Comparison of ENCODE assay signal across 1 cellular context in the genomic region with DNA sequence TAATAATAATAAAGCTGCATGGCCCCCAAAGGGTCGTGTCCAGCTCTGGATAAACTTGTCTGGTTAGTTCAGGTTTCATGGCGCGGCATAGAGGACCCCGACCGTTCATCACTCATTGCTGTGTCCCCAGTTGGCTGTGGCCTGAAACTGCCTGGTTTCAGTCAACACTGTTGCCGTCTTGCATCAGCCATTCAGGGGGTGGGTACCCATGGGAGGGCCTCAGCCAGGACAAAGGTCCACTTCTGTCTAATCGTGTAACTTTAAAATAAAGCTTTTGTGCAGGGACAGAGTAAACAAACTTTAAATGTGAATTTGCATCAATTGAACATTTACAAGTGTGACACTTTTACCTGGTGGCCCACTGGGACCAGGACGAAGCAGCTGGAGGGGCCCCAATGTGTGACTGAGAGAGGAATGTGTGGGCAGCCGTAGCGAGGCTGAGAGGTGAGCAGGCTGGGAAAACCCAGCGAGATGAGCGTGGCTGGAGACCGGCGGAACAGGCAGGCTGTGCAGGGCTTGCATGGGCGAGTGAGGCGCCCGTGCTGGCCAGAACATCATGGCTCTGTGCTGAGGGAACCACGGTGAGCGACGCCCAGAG.
TF ChIP-seq lines count a peak whose summit lies in the region.

No MANE protein-coding gene starts in this region.

TF ChIP-seq in HepG2, 621 proteins besides CTCF, POLR2A, EP300 and RAD21 (continued from another document and continues in another):
- TF ChIP-seq, protein P1, sequence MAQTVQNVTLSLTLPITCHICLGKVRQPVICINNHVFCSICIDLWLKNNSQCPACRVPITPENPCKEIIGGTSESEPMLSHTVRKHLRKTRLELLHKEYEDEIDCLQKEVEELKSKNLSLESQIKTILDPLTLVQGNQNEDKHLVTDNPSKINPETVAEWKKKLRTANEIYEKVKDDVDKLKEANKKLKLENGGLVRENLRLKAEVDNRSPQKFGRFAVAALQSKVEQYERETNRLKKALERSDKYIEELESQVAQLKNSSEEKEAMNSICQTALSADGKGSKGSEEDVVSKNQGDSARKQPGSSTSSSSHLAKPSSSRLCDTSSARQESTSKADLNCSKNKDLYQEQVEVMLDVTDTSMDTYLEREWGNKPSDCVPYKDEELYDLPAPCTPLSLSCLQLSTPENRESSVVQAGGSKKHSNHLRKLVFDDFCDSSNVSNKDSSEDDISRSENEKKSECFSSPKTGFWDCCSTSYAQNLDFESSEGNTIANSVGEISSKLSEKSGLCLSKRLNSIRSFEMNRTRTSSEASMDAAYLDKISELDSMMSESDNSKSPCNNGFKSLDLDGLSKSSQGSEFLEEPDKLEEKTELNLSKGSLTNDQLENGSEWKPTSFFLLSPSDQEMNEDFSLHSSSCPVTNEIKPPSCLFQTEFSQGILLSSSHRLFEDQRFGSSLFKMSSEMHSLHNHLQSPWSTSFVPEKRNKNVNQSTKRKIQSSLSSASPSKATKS (CRISPR knock-in tag; IDR thresholded peaks at IDR 0.05) = no peak
- TF ChIP-seq, protein P2, sequence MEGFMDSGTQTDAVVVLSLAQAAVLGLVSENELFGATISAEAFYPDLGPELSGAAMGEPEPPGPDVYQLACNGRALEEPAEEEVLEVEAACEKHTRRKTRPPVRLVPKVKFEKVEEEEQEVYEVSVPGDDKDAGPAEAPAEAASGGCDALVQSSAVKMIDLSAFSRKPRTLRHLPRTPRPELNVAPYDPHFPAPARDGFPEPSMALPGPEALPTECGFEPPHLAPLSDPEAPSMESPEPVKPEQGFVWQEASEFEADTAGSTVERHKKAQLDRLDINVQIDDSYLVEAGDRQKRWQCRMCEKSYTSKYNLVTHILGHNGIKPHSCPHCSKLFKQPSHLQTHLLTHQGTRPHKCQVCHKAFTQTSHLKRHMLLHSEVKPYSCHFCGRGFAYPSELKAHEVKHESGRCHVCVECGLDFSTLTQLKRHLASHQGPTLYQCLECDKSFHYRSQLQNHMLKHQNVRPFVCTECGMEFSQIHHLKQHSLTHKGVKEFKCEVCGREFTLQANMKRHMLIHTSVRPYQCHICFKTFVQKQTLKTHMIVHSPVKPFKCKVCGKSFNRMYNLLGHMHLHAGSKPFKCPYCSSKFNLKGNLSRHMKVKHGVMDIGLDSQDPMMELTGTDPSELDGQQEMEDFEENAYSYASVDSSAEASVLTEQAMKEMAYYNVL (CRISPR knock-in tag; IDR thresholded peaks at IDR 0.05; ENCODE audit: borderline replicate concordance) = peak; percentile 35; the same call in 1 of the 2 replicates
- TF ChIP-seq, protein P3, sequence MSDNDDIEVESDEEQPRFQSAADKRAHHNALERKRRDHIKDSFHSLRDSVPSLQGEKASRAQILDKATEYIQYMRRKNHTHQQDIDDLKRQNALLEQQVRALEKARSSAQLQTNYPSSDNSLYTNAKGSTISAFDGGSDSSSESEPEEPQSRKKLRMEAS (IDR thresholded peaks at IDR 0.05) = peak; percentile 94
- peak; percentile 98 for TF ChIP-seq GATAD2A (CRISPR knock-in tag; IDR thresholded peaks at IDR 0.05)
- TF ChIP-seq ZBTB21 (CRISPR knock-in tag; IDR thresholded peaks at IDR 0.05) = peak; percentile 39
- TF ChIP-seq, protein P4, sequence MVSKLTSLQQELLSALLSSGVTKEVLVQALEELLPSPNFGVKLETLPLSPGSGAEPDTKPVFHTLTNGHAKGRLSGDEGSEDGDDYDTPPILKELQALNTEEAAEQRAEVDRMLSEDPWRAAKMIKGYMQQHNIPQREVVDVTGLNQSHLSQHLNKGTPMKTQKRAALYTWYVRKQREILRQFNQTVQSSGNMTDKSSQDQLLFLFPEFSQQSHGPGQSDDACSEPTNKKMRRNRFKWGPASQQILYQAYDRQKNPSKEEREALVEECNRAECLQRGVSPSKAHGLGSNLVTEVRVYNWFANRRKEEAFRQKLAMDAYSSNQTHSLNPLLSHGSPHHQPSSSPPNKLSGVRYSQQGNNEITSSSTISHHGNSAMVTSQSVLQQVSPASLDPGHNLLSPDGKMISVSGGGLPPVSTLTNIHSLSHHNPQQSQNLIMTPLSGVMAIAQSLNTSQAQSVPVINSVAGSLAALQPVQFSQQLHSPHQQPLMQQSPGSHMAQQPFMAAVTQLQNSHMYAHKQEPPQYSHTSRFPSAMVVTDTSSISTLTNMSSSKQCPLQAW (CRISPR knock-in tag; IDR thresholded peaks at IDR 0.05) = peak; percentile 98
- TF ChIP-seq ONECUT2 (CRISPR knock-in tag; IDR thresholded peaks at IDR 0.05) = 0 out of 2 replicates have a peak, but pooled peaks have one; percentile 40
- peak; percentile 99 for TF ChIP-seq ZNF572 (CRISPR knock-in tag; IDR thresholded peaks at IDR 0.05)
- peak; percentile 82 for TF ChIP-seq POGZ (CRISPR knock-in tag; IDR thresholded peaks at IDR 0.05)
- peak; percentile 66 for TF ChIP-seq GATAD1 (CRISPR knock-in tag; IDR thresholded peaks at IDR 0.05)
- TF ChIP-seq, protein P5, sequence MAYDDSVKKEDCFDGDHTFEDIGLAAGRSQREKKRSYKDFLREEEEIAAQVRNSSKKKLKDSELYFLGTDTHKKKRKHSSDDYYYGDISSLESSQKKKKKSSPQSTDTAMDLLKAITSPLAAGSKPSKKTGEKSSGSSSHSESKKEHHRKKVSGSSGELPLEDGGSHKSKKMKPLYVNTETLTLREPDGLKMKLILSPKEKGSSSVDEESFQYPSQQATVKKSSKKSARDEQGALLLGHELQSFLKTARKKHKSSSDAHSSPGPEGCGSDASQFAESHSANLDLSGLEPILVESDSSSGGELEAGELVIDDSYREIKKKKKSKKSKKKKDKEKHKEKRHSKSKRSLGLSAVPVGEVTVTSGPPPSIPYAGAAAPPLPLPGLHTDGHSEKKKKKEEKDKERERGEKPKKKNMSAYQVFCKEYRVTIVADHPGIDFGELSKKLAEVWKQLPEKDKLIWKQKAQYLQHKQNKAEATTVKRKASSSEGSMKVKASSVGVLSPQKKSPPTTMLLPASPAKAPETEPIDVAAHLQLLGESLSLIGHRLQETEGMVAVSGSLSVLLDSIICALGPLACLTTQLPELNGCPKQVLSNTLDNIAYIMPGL (CRISPR knock-in tag; IDR thresholded peaks at IDR 0.05; ENCODE audit: borderline replicate concordance in 1 of 2, low read depth in 1 of 2) = peak in 1 of 2 experiments; percentile 58; a peak in 1 of 4 replicates
- 0 out of 2 replicates have a peak, but pooled peaks have one; percentile 22 for TF ChIP-seq RORA (CRISPR knock-in tag; IDR thresholded peaks at IDR 0.05)
- peak; percentile 83 for TF ChIP-seq ZNF773 (CRISPR knock-in tag; IDR thresholded peaks at IDR 0.05; ENCODE audit: borderline replicate concordance)
- TF ChIP-seq, protein P6, sequence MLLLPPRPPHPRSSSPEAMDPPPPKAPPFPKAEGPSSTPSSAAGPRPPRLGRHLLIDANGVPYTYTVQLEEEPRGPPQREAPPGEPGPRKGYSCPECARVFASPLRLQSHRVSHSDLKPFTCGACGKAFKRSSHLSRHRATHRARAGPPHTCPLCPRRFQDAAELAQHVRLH (CRISPR knock-in tag; IDR thresholded peaks at IDR 0.05; ENCODE audit: borderline replicate concordance, low read depth) = peak; percentile 97
- peak; percentile 61; the same call in 1 of the 2 replicates for TF ChIP-seq MEIS2 (CRISPR knock-in tag; IDR thresholded peaks at IDR 0.05)
- TF ChIP-seq, protein P7, sequence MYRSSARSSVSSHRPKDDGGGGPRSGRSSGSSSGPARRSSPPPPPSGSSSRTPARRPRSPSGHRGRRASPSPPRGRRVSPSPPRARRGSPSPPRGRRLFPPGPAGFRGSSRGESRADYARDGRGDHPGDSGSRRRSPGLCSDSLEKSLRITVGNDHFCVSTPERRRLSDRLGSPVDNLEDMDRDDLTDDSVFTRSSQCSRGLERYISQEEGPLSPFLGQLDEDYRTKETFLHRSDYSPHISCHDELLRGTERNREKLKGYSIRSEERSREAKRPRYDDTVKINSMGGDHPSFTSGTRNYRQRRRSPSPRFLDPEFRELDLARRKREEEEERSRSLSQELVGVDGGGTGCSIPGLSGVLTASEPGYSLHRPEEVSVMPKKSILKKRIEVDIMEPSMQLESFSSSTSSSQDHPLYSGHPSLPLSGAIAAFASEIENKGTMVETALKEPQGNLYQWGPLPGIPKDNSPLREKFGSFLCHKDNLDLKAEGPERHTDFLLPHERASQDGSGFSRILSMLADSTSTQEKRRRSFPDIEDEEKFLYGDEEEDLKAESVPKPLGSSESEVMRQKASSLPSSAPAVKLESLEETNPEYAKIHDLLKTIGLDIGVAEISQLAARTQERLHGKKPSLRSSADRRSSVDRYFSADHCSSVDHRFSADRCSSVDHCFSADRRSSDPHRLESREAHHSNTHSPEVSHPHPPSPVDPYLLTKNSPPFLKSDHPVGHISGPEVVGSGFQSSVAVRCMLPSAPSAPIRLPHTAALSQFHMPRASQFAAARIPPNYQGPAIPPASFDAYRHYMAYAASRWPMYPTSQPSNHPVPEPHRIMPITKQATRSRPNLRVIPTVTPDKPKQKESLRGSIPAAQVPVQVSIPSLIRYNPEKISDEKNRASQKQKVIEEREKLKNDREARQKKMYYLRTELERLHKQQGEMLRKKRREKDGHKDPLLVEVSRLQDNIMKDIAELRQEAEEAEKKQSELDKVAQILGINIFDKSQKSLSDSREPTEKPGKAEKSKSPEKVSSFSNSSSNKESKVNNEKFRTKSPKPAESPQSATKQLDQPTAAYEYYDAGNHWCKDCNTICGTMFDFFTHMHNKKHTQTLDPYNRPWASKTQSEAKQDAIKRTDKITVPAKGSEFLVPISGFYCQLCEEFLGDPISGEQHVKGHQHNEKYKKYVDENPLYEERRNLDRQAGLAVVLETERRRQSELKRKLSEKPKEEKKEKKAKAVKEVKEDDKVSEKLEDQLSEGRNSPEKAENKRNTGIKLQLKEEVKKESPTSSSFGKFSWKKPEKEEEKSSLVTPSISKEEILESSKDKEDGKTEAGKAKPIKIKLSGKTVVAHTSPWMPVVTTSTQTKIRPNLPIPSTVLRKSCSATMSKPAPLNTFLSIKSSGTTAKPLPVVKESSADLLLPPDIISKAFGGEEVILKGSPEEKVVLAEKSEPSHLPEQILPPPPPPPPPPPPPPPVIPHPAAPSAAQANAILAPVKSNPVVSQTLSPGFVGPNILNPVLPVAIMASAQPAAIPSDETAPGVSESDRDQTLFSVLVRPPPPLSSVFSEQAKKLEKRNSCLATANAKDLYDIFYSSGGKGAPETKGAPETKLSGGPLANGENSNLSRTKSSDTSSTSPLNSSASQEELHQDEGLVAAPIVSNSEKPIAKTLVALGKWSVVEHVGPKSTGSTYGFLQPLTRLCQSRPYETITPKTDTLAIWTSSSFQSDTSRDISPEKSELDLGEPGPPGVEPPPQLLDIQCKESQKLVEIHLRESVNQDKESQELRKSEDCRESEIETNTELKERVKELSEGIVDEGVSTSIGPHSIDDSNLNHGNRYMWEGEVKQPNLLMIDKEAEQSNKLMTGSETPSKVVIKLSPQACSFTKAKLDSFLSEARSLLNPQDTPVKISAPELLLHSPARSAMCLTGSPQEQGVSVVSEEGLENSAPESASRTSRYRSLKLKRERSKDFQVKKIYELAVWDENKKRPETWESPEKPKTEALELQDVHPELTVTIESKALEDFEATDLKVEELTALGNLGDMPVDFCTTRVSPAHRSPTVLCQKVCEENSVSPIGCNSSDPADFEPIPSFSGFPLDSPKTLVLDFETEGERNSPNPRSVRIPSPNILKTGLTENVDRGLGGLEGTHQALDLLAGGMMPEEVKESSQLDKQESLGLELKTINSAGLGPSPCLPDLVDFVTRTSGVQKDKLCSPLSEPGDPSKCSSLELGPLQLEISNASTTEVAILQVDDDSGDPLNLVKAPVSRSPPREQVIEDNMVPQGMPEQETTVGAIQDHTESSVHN (CRISPR knock-in tag; IDR thresholded peaks at IDR 0.05) = peak; percentile 89; the same call in 1 of the 2 replicates
- TF ChIP-seq ZC3H4 (CRISPR knock-in tag; IDR thresholded peaks at IDR 0.05; ENCODE audit: borderline replicate concordance) = peak; percentile 26; the same call in 1 of the 2 replicates
- peak; percentile 81 for TF ChIP-seq THAP11 (CRISPR knock-in tag; IDR thresholded peaks at IDR 0.05)
- TF ChIP-seq, protein P8, sequence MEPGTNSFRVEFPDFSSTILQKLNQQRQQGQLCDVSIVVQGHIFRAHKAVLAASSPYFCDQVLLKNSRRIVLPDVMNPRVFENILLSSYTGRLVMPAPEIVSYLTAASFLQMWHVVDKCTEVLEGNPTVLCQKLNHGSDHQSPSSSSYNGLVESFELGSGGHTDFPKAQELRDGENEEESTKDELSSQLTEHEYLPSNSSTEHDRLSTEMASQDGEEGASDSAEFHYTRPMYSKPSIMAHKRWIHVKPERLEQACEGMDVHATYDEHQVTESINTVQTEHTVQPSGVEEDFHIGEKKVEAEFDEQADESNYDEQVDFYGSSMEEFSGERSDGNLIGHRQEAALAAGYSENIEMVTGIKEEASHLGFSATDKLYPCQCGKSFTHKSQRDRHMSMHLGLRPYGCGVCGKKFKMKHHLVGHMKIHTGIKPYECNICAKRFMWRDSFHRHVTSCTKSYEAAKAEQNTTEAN (CRISPR knock-in tag; conservative IDR thresholded peaks at IDR 0.05) = peak; percentile 86
- peak; percentile 90; the same call in 1 of the 2 replicates for TF ChIP-seq KDM3A (CRISPR knock-in tag; IDR thresholded peaks at IDR 0.05; ENCODE audit: low read depth)
- TF ChIP-seq POLR2G (IDR thresholded peaks at IDR 0.05; ENCODE audit: low read depth, low read length) = peak; percentile 94
- peak; percentile 62; the same call in 1 of the 2 replicates for TF ChIP-seq ATF7-NPFF (CRISPR knock-in tag; IDR thresholded peaks at IDR 0.05; ENCODE audit: low read depth)
- TF ChIP-seq, protein P9, sequence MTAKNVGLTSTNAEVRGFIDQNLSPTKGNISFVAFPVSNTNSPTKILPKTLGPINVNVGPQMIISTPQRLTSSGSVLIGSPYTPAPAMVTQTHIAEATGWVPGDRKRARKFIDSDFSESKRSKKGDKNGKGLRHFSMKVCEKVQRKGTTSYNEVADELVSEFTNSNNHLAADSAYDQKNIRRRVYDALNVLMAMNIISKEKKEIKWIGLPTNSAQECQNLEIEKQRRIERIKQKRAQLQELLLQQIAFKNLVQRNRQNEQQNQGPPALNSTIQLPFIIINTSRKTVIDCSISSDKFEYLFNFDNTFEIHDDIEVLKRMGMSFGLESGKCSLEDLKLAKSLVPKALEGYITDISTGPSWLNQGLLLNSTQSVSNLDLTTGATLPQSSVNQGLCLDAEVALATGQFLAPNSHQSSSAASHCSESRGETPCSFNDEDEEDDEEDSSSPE (CRISPR knock-in tag; IDR thresholded peaks at IDR 0.05) = peak; percentile 77
- TF ChIP-seq, protein P10, sequence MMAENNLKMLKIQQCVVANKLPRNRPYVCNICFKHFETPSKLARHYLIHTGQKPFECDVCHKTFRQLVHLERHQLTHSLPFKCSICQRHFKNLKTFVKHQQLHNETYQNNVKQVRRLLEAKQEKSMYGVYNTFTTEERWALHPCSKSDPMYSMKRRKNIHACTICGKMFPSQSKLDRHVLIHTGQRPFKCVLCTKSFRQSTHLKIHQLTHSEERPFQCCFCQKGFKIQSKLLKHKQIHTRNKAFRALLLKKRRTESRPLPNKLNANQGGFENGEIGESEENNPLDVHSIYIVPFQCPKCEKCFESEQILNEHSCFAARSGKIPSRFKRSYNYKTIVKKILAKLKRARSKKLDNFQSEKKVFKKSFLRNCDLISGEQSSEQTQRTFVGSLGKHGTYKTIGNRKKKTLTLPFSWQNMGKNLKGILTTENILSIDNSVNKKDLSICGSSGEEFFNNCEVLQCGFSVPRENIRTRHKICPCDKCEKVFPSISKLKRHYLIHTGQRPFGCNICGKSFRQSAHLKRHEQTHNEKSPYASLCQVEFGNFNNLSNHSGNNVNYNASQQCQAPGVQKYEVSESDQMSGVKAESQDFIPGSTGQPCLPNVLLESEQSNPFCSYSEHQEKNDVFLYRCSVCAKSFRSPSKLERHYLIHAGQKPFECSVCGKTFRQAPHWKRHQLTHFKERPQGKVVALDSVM (CRISPR knock-in tag; IDR thresholded peaks at IDR 0.05) = peak; percentile 89
- peak; percentile 82 for TF ChIP-seq KMT2A (CRISPR knock-in tag; IDR thresholded peaks at IDR 0.05)
